In the genomic region with DNA sequence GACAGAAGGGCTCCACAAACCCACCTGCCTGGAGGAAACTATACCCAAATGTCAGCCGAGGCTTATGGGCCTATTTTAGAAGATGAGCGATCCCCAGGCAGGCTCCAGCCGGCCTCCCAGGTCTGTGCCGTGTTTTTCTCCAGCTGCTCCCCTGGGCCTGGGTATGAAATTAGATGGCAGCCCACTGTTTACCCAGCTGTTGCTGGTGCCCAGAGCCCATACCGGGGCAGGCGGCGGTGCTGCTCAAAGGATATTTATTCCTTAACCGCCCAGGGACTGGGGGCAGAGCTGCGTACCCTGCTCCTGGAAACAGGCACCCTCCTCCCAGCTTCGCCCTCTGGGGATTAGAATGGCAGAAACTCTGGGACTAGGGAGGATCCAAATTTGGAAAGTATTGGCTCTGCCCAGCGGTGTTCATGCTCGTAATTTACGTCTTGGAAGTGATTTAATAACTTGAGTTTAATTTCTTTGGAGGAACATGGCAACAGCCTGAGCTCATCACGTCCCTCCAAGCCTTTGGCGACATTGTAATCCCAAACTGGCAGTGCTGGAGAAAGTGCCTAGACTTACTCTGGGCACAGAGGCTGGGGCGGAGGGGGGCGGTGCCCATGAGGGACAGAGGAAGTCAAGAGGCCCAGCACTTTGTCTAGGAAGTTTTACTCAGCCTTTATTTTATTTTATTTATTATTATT, we compare ENCODE assay signal across 15 cellular contexts.
DNase-seq lines count a peak whose midpoint lies in the region; ATAC-seq and TF ChIP-seq lines count a peak whose summit lies in the region.
"Had no signal": no experiment of that assay in that cellular context is flagged by ENCODE, and none has a peak within 500 bp of the region (broad histone marks: within the 10 kb centered on the region; RNA-seq: fewer than 3 reads in every experiment).

No MANE protein-coding gene starts in this region.

- H3K9me3 ChIP-seq in right atrium auricular region (no peaks in the 10 kb centered on the region), ovary (no peaks in the 10 kb centered on the region)
- H3K9me3 ChIP-seq: upper lobe of left lung had no signal

- POLR2A ChIA-PET in GM10248 (lab: Yijun Ruan, JAX) = no interaction called here

- DNase-seq in Right ventricle myocardium superior (peak; percentile 20), right atrium auricular region (ENCODE audit: low spot score) (no peak), NCI-H748 treated with DMSO at 0.1 percent for 48 hours (lab: John Stamatoyannopoulos, UW) (peak; percentile 62), superior temporal gyrus (ENCODE audit: extremely low spot score) (no peak), ovary (no peak), GM10248 (ENCODE audit: extremely low spot score) (no peak)
- DNase-seq: activated CD8-positive, alpha-beta T cell treated with anti-CD3 and anti-CD28 coated beads, Interleukin-2, amount 10 ng/mL, durations not matched to agents 7 days and 5 days; anterior cingulate cortex; dermis blood vessel endothelial cell; upper lobe of left lung had no signal

- H3K27ac Mint-ChIP-seq in nephron = peak overlapping the region; percentile 79 to 90 (median 83)
- H3K27ac Mint-ChIP-seq: activated CD8-positive, alpha-beta T cell treated with anti-CD3 and anti-CD28 coated beads, Interleukin-2, amount 10 ng/mL, durations not matched to agents 7 days and 5 days; CD8-positive, alpha-beta memory T cell had no signal

- no peak overlapping the region for H3K4me3 Mint-ChIP-seq in nephron
- H3K4me3 Mint-ChIP-seq: activated CD8-positive, alpha-beta T cell treated with anti-CD3 and anti-CD28 coated beads, Interleukin-2, amount 10 ng/mL, durations not matched to agents 7 days and 5 days; CD8-positive, alpha-beta memory T cell had no signal

- H3K27ac ChIP-seq in right atrium auricular region (no peak overlapping the region), ovary (no peak overlapping the region)
- H3K27ac ChIP-seq: upper lobe of left lung had no signal

- peaks cover 64% of the 10 kb centered on the region for H3K4me1 Mint-ChIP-seq in nephron
- H3K4me1 Mint-ChIP-seq: CD8-positive, alpha-beta memory T cell had no signal

- CTCF ChIA-PET in GM10248 (lab: Yijun Ruan, JAX) = interaction anchor here (2.2 kb wide), 1 partner anchor 9 kb away, joined by 6 read pairs; no protein-coding TSS in a partner anchor

- H3K4me1 ChIP-seq in right atrium auricular region = peaks cover 0 to 6% of the 10 kb centered on the region in 2 donors
- H3K4me1 ChIP-seq in ovary (ENCODE audit: insufficient read depth) = no peaks in the 10 kb centered on the region
- H3K4me1 ChIP-seq: upper lobe of left lung had no signal

- no peaks in the 10 kb centered on the region for H3K36me3 Mint-ChIP-seq in nephron (ENCODE audit: low read depth)
- H3K36me3 Mint-ChIP-seq: CD8-positive, alpha-beta memory T cell had no signal

- peaks cover 36% of the 10 kb centered on the region for H3K27me3 Mint-ChIP-seq in nephron (ENCODE audit: low read depth)

- H3K4me3 ChIP-seq in right atrium auricular region (no peak overlapping the region), ovary (no peak overlapping the region)
- H3K4me3 ChIP-seq: hepatocyte, upper lobe of left lung had no signal

- no peak for TF ChIP-seq EP300 in ovary (IDR thresholded peaks at IDR 0.05)

- H3K27me3 ChIP-seq in right atrium auricular region = no peaks in the 10 kb centered on the region
- H3K27me3 ChIP-seq in ovary = no peaks in the 10 kb centered on the region
- H3K27me3 ChIP-seq: hepatocyte, upper lobe of left lung had no signal

- intact Hi-C loops in Right ventricle myocardium superior (cut with DNase I) = no loop called here
- intact Hi-C loops in ovary (cut with DNase I) = no loop called here

- no peak for TF ChIP-seq POLR2A in ovary (IDR thresholded peaks at IDR 0.05)

- no peaks in the 10 kb centered on the region for H3K36me3 ChIP-seq in right atrium auricular region
- H3K36me3 ChIP-seq in ovary = no peaks in the 10 kb centered on the region
- H3K36me3 ChIP-seq: upper lobe of left lung had no signal

- ATAC-seq in Right ventricle myocardium superior (ENCODE audit: poor library complexity) (no peak), GM18520 (IDR thresholded peaks at IDR 0.05; ENCODE audit: unreplicated experiment) (no peak)
- ATAC-seq: activated CD8-positive, alpha-beta T cell treated with anti-CD3 and anti-CD28 coated beads, Interleukin-2, amount 10 ng/mL, durations not matched to agents 7 days and 5 days; SK-N-SH treated with all-trans-retinoic acid at 6 μM for 48 hours had no signal

- no peaks in the 10 kb centered on the region for H3K9me3 Mint-ChIP-seq in nephron
- H3K9me3 Mint-ChIP-seq: CD8-positive, alpha-beta memory T cell had no signal

- no peak for TF ChIP-seq CTCF in right atrium auricular region (IDR thresholded peaks at IDR 0.05)
- TF ChIP-seq CTCF in nephron (IDR thresholded peaks at IDR 0.05; ENCODE audit: unreplicated experiment in 3 of 3) = no peak
- TF ChIP-seq CTCF in ovary (IDR thresholded peaks at IDR 0.05) = no peak
- no peak for TF ChIP-seq CTCF in GM10248 (IDR thresholded peaks at IDR 0.05; ENCODE audit: control extremely low read depth, extremely low read depth, low read depth, missing control alignments)

- WGBS in ovary, 3 donors = 76 to 95% (median 93%) methylated on average over 17 of the region's 17 CpGs

Comparison
In these comparisons a context has a peak if more than half of its experiments do, and no peak if none do; other contexts are left out.
1. DNase-seq: peak in Right ventricle myocardium superior (single experiment) and NCI-H748 treated with DMSO at 0.1 percent for 48 hours (single experiment); none in right atrium auricular region (single experiment), superior temporal gyrus (single experiment), ovary (0 of 5) and GM10248 (single experiment).